31 cellular contexts compared by ENCODE assay signal in genomic region chr4:185987976-185988627, GRCh38.
DNase-seq lines count a peak whose midpoint lies in the region; ATAC-seq and TF ChIP-seq lines count a peak whose summit lies in the region.
"Had no signal": no experiment of that assay in that cellular context is flagged by ENCODE, and none has a peak within 500 bp of the region (broad histone marks: within the 10 kb centered on the region; RNA-seq: fewer than 3 reads in every experiment).

No MANE protein-coding gene starts in this region.

- no peaks in the 10 kb centered on the region for H3K27me3 ChIP-seq in left ventricle myocardium inferior (ENCODE audit: low read depth)
- no peaks in the 10 kb centered on the region for H3K27me3 ChIP-seq in thoracic aorta (replicated peaks; ENCODE audit: insufficient read depth)
- H3K27me3 ChIP-seq: adrenal gland, transverse colon had no signal

- H3K4me1 Mint-ChIP-seq in chondrocyte (ENCODE audit: low read depth) = peaks cover 26% of the 10 kb centered on the region
- H3K4me1 Mint-ChIP-seq: IgD-negative memory B cell, nephron had no signal

- intact Hi-C loops in left cardiac atrium (cut with DNase I) (no loop called here), left ventricle myocardium inferior (cut with micrococcal nuclease) (no loop called here)

- H3K36me3 ChIP-seq in left ventricle myocardium inferior (no peaks in the 10 kb centered on the region), thoracic aorta (no peaks in the 10 kb centered on the region)
- H3K36me3 ChIP-seq: adrenal gland, lower lobe of right lung, transverse colon had no signal

- no peak for DNase-seq in left cardiac atrium
- no peak for DNase-seq in left ventricle myocardium inferior
- DNase-seq in chondrocyte (ENCODE audit: low spot score) = no peak
- DNase-seq in myocyte (ENCODE audit: low read depth) = peak; percentile 14
- DNase-seq in thoracic aorta (ENCODE audit: low spot score) = no peak
- no peak for DNase-seq in SKM-1 treated with dmso at 0.1 percent for 144 hours (lab: John Stamatoyannopoulos, UW; ENCODE audit: unreplicated experiment)
- DNase-seq in T-helper 2 cell = no peak
- DNase-seq in superior temporal gyrus (ENCODE audit: extremely low spot score) = no peak
- DNase-seq: activated CD4-positive, alpha-beta T cell treated with anti-CD3 and anti-CD28 coated beads, Interleukin-2, amount 50 U/mL, for 4 hours; activated CD4-positive, CD25-positive, alpha-beta regulatory T cell; activated naive CD4-positive, alpha-beta T cell treated with Interleukin-2 at 50 U/mL for 16 hours; activated T-cell treated with anti-CD3 and anti-CD28 coated beads, Interleukin-2, amount 50 U/mL, for 72 hours; adrenal gland; caudate nucleus; CD8-positive, alpha-beta T cell; H7; kidney; lower lobe of right lung; NCI-H1092; NCI-H187; NCI-H2171 treated with DMSO at 0.1 percent for 48 hours; NCI-H524 treated with DMSO at 0.1 percent for 48 hours; PC-9; SHP77; T1000; transverse colon had no signal

- H3K9me3 Mint-ChIP-seq in chondrocyte (ENCODE audit: low read depth) = peaks cover 8% of the 10 kb centered on the region

- H3K27ac ChIP-seq in left ventricle myocardium inferior (replicated peaks) (no peak overlapping the region), thoracic aorta (peak overlapping the region; percentile 41 to 55)
- H3K27ac ChIP-seq: adrenal gland, lower lobe of right lung, parathyroid adenoma, PC-9, transverse colon had no signal

- TF ChIP-seq CTCF in left ventricle myocardium inferior (IDR thresholded peaks at IDR 0.05; ENCODE audit: borderline replicate concordance) (no peak), chondrocyte (IDR thresholded peaks at IDR 0.05) (no peak), thoracic aorta (IDR thresholded peaks at IDR 0.05) (no peak)

- H3K36me3 Mint-ChIP-seq in chondrocyte (ENCODE audit: low read depth) = peaks cover 5% of the 10 kb centered on the region
- H3K36me3 Mint-ChIP-seq: CD8-positive, alpha-beta T cell; IgD-negative memory B cell had no signal

- no peak overlapping the region for H3K4me3 Mint-ChIP-seq in chondrocyte (ENCODE audit: unreplicated experiment)
- H3K4me3 Mint-ChIP-seq: activated T-cell treated with anti-CD3 and anti-CD28 coated beads, Interleukin-2, amount 50 U/mL, for 72 hours; CD8-positive, alpha-beta T cell; IgD-negative memory B cell; nephron; stimulated activated naive CD8-positive, alpha-beta T cell treated with anti-CD3 and anti-CD28 coated beads, Interleukin-15, Interleukin-2, amounts not matched to agents 100 ng/mL and 50 ng/mL, for 24 hours had no signal

- H3K4me3 ChIP-seq in left ventricle myocardium inferior (no peak overlapping the region), thoracic aorta (no peak overlapping the region)
- H3K4me3 ChIP-seq: adrenal gland, lower lobe of right lung, PC-9, transverse colon had no signal

- ATAC-seq in left cardiac atrium (peak; percentile 47 to 85), thoracic aorta (ENCODE audit: insufficient number of reproducible peaks, low FRiP score, low read depth) (peak; percentile 22)
- ATAC-seq: activated T-cell treated with anti-CD3 and anti-CD28 coated beads, Interleukin-2, amount 50 U/mL, for 72 hours; CD8-positive, alpha-beta T cell; lower lobe of right lung; sciatic nerve had no signal

- peaks cover 19% of the 10 kb centered on the region for H3K9me3 ChIP-seq in left ventricle myocardium inferior (replicated peaks)
- peaks cover 12% of the 10 kb centered on the region for H3K9me3 ChIP-seq in thoracic aorta
- H3K9me3 ChIP-seq: adrenal gland had no signal

- peak overlapping the region; percentile 86 for H3K27ac Mint-ChIP-seq in chondrocyte (ENCODE audit: unreplicated experiment)
- H3K27ac Mint-ChIP-seq: activated T-cell treated with anti-CD3 and anti-CD28 coated beads, Interleukin-2, amount 50 U/mL, for 72 hours; CD8-positive, alpha-beta T cell; IgD-negative memory B cell; nephron; stimulated activated naive CD8-positive, alpha-beta T cell treated with anti-CD3 and anti-CD28 coated beads, Interleukin-15, Interleukin-2, amounts not matched to agents 100 ng/mL and 50 ng/mL, for 24 hours had no signal

- H3K4me1 ChIP-seq in left ventricle myocardium inferior = peaks cover 9% of the 10 kb centered on the region
- H3K4me1 ChIP-seq in thoracic aorta (ENCODE audit: control insufficient read depth in 1 of 2, low read depth in 2 of 2) = peaks cover 0 to 20% of the 10 kb centered on the region in 2 donors
- H3K4me1 ChIP-seq: lower lobe of right lung, parathyroid adenoma, transverse colon had no signal

- H3K27me3 Mint-ChIP-seq in chondrocyte (ENCODE audit: low read depth) = no peaks in the 10 kb centered on the region
